ENCODE assay signal across 24 cellular contexts in genomic region chr11:4030197-4030596, GRCh38.
"Had no signal": no experiment of that assay in that cellular context is flagged by ENCODE, and none has a peak within 500 bp of the region (broad histone marks: within the 10 kb centered on the region; RNA-seq: fewer than 3 reads in every experiment).

No MANE protein-coding gene starts in this region.

- DNase-seq: activated CD4-positive, alpha-beta memory T cell treated with anti-CD3 and anti-CD28 coated beads for 36 hours; activated CD4-positive, alpha-beta T cell treated with anti-CD3 and anti-CD28 coated beads, Interleukin-2, amount 10 ng/mL, durations not matched to agents 24 days and 14 days; activated CD4-positive, CD25-positive, alpha-beta regulatory T cell treated with anti-CD3 and anti-CD28 coated beads, Interleukin-2, amount 50 U/mL, for 72 hours; activated CD8-positive, alpha-beta memory T cell treated with anti-CD3 and anti-CD28 coated beads for 24 hours; activated gamma-delta T cell treated with Interleukin-2 at 50 U/mL for 16 hours; activated naive CD4-positive, alpha-beta T cell treated with anti-CD3 and anti-CD28 coated beads, Interleukin-2, amount 10 ng/mL, durations not matched to agents 7 days and 5 days; activated naive CD8-positive, alpha-beta T cell treated with anti-CD3 and anti-CD28 coated beads for 36 hours; activated T-cell treated with anti-CD3 and anti-CD28 coated beads, Interleukin-2, amount 50 U/mL, for 48 hours; brain microvascular endothelial cell; cerebellar nuclear complex; Karpas-422; NCI-H1048; NCI-H1694; NCI-H2029; NCI-H345; NCI-H510A; NCI-H526 treated with DMSO at 0.1 percent for 48 hours; PC-3; T-helper 17 cell; T-helper 9 cell had no signal

- H3K27me3 Mint-ChIP-seq: activated CD4-positive, alpha-beta memory T cell treated with anti-CD3 and anti-CD28 coated beads for 36 hours; activated CD4-positive, alpha-beta T cell treated with anti-CD3 and anti-CD28 coated beads, Interleukin-2, amount 10 ng/mL, durations not matched to agents 24 days and 14 days; activated naive CD4-positive, alpha-beta T cell treated with anti-CD3 and anti-CD28 coated beads, Interleukin-2, amount 10 ng/mL, durations not matched to agents 7 days and 5 days; activated naive CD8-positive, alpha-beta T cell treated with anti-CD3 and anti-CD28 coated beads for 36 hours; T-helper 17 cell had no signal

- ATAC-seq: PC-3, T-helper 17 cell, WTC11 had no signal

- H3K9me3 ChIP-seq: SJSA1 had no signal

- H3K27ac Mint-ChIP-seq: activated CD4-positive, alpha-beta memory T cell treated with anti-CD3 and anti-CD28 coated beads for 36 hours; activated CD4-positive, alpha-beta T cell treated with anti-CD3 and anti-CD28 coated beads, Interleukin-2, amount 10 ng/mL, durations not matched to agents 24 days and 14 days; activated naive CD4-positive, alpha-beta T cell treated with anti-CD3 and anti-CD28 coated beads, Interleukin-2, amount 10 ng/mL, durations not matched to agents 7 days and 5 days; activated naive CD8-positive, alpha-beta T cell treated with anti-CD3 and anti-CD28 coated beads for 36 hours; activated T-helper 2 cell treated with anti-CD3 and anti-CD28 coated beads, Interferon-gamma antibody, Interleukin-2, Interleukin-4, amounts not matched to agents 10 μg/mL and 5 μg/mL and 100 μg/mL, durations not matched to agents 14 hours and 24 hours and 36 hours; T-helper 17 cell; WTC11 had no signal

- H3K4me1 Mint-ChIP-seq: activated CD4-positive, alpha-beta T cell treated with anti-CD3 and anti-CD28 coated beads, Interleukin-2, amount 10 ng/mL, durations not matched to agents 24 days and 14 days; activated naive CD4-positive, alpha-beta T cell treated with anti-CD3 and anti-CD28 coated beads, Interleukin-2, amount 10 ng/mL, durations not matched to agents 7 days and 5 days; WTC11 had no signal

- H3K4me3 ChIP-seq: cardiac muscle cell, SJSA1 had no signal

- H3K27me3 ChIP-seq: brain microvascular endothelial cell, cardiac muscle cell, SJSA1 had no signal

- H3K4me3 Mint-ChIP-seq: activated CD4-positive, alpha-beta memory T cell treated with anti-CD3 and anti-CD28 coated beads for 36 hours; activated CD4-positive, alpha-beta T cell treated with anti-CD3 and anti-CD28 coated beads, Interleukin-2, amount 10 ng/mL, durations not matched to agents 24 days and 14 days; activated naive CD4-positive, alpha-beta T cell treated with anti-CD3 and anti-CD28 coated beads, Interleukin-2, amount 10 ng/mL, durations not matched to agents 7 days and 5 days; activated naive CD8-positive, alpha-beta T cell treated with anti-CD3 and anti-CD28 coated beads for 36 hours; T-helper 17 cell; WTC11 had no signal

- H3K9me3 Mint-ChIP-seq: activated CD4-positive, alpha-beta T cell treated with anti-CD3 and anti-CD28 coated beads, Interleukin-2, amount 10 ng/mL, durations not matched to agents 24 days and 14 days had no signal

- H3K36me3 ChIP-seq: brain microvascular endothelial cell, cardiac muscle cell, SJSA1 had no signal

- H3K27ac ChIP-seq: brain microvascular endothelial cell, cardiac muscle cell, SJSA1 had no signal
